8 cellular contexts compared by ENCODE assay signal in genomic region chr6:35496036-35496850, GRCh38. TPM values are rescaled to one million over a fixed set of nuclear protein-coding genes. Genes with fewer than 3 reads are reported as not detected.
DNase-seq lines count a peak whose midpoint lies in the region; FAIRE-seq and TF ChIP-seq lines count a peak whose summit lies in the region.

No MANE protein-coding gene starts in this region.

- no peak overlapping the region for H2BK5ac ChIP-seq in H1 (ENCODE audit: low read depth, low read length)

- H3K4me1 ChIP-seq in NT2/D1 (ENCODE audit: insufficient read depth, insufficient read length) (peaks cover 33% of the 10 kb centered on the region), H1 (replicated peaks in 1 of 4; ENCODE audit: control insufficient read depth in 3 of 4, insufficient read depth in 4 of 4, low read length in 3 of 4) (peaks cover 22 to 51% (median 42%) of the 10 kb centered on the region in 4 experiments), mucosa of rectum (ENCODE audit: control insufficient read depth in 2 of 2, insufficient read depth in 2 of 2, low read length in 2 of 2) (peaks cover 33 to 49% of the 10 kb centered on the region in 2 donors)

- no peak overlapping the region for H2AK5ac ChIP-seq in H1 (ENCODE audit: low read depth, low read length)

- no peak for TF ChIP-seq POLR2A in H1 (IDR thresholded peaks at IDR 0.05; ENCODE audit: control extremely low read depth in 1 of 2, low read depth in 2 of 2, low read length in 2 of 2)

- peak overlapping the region; percentile 41 for H3K18ac ChIP-seq in H1 (ENCODE audit: extremely low read depth, low read length)

- H3K56ac ChIP-seq in H1 (replicated peaks; ENCODE audit: insufficient read length, low read depth, low read length): no peak overlapping the region

- H3K27me3 ChIP-seq in NT2/D1 (ENCODE audit: insufficient read depth, insufficient read length): peaks cover 3% of the 10 kb centered on the region
- H3K27me3 ChIP-seq in H1 (replicated peaks in 1 of 4; ENCODE audit: control insufficient read depth in 3 of 4, extremely low read depth in 1 of 4, insufficient read depth in 3 of 4, low read length in 3 of 4): peaks cover 0 to 13% (median 6%) of the 10 kb centered on the region in 4 experiments; a peak in 4 of 7 replicates
- H3K27me3 ChIP-seq in mucosa of rectum (ENCODE audit: control insufficient read depth in 2 of 2, insufficient read depth in 2 of 2, low read length in 2 of 2): peaks cover 3 to 7% of the 10 kb centered on the region in 2 donors

- POLR2A ChIA-PET in H1 (lab: Charles Lee; ENCODE audit: partially characterized antibody): interaction anchor here (0.6 to 37.6 kb wide), 9 partner anchors 12 to 232 kb away, joined by 3 to 1319 read pairs (median 4); partner anchors contain the start of gene RPL10A

- H4K5ac ChIP-seq in H1 (ENCODE audit: insufficient read length, low read depth, low read length): no peak overlapping the region

- DNase-seq in D721Med (ENCODE audit: insufficient read length, low spot score) (peak; percentile 74), NT2/D1 (ENCODE audit: low read depth, low spot score) (no peak), H1 (ENCODE audit: low read depth in 1 of 2, low spot score in 2 of 2) (no peak), cerebellar cortex (ENCODE audit: low spot score) (no peak), RPMI8226 (no peak), DMS153 treated with DMSO at 0.1 percent for 48 hours (lab: John Stamatoyannopoulos, UW; ENCODE audit: unreplicated experiment) (no peak)
- DNase-seq in stimulated activated CD4-positive, alpha-beta T cell treated with anti-CD3 and anti-CD28 coated beads, Interleukin-2, amount 100 ng/mL, for 48 hours: no peak

- no peak overlapping the region for H3K27ac ChIP-seq in H1 (ENCODE audit: low read depth, low read length)
- peak overlapping the region; percentile 85 to 87 for H3K27ac ChIP-seq in mucosa of rectum (ENCODE audit: low read depth in 2 of 2, low read length in 2 of 2)

- no peak for FAIRE-seq in D721Med (lab: Jason Lieb, UNC)
- FAIRE-seq in H1 (lab: Jason Lieb, UNC): no peak

- H3K36me3 ChIP-seq in NT2/D1 (ENCODE audit: insufficient read depth, insufficient read length, low read length) (peaks cover 12% of the 10 kb centered on the region), H1 (ENCODE audit: control insufficient read depth in 2 of 4, insufficient read depth in 4 of 4, low read length in 3 of 4) (no peaks in the 10 kb centered on the region), mucosa of rectum (ENCODE audit: control insufficient read depth in 2 of 2, insufficient read depth in 2 of 2, low read length in 2 of 2) (peaks cover 0 to 4% of the 10 kb centered on the region in 2 donors)

- peaks cover 15 to 25% of the 10 kb centered on the region in 2 experiments for H4K20me1 ChIP-seq in H1 (replicated peaks in 1 of 2; ENCODE audit: control insufficient read depth in 1 of 2, insufficient read depth in 2 of 2, low read length in 2 of 2)

- H3K79me2 ChIP-seq in H1 (ENCODE audit: control insufficient read depth in 1 of 2, insufficient read depth in 2 of 2, low read length in 2 of 2): peaks cover 0 to 34% of the 10 kb centered on the region in 2 experiments; a peak in 2 of 4 replicates

- no peak overlapping the region for H2BK12ac ChIP-seq in H1 (ENCODE audit: low read depth, low read length)

- no peak overlapping the region for H4K91ac ChIP-seq in H1 (replicated peaks; ENCODE audit: insufficient read length, low read length)

- peak overlapping the region; percentile 53 for H3K4me3 ChIP-seq in NT2/D1 (ENCODE audit: insufficient read length, low read depth)
- H3K4me3 ChIP-seq in H1 (ENCODE audit: extremely low read depth in 1 of 4, insufficient read depth in 2 of 4, low read depth in 3 of 4, low read length in 4 of 4): peak overlapping the region; percentile 46 to 75 (median 52)
- H3K4me3 ChIP-seq in mucosa of rectum (ENCODE audit: low read length in 2 of 2): peak overlapping the region; percentile 64 to 77

- H2BK120ac ChIP-seq in H1 (replicated peaks; ENCODE audit: low read depth, low read length): no peak overlapping the region

- peaks cover 6% of the 10 kb centered on the region; the same call in 1 of the 2 replicates for H3K23me2 ChIP-seq in H1 (ENCODE audit: low read depth, low read length)

- 3% methylated on average over 32 of the region's 64 CpGs; no CpG with 5 or more reads in 1 of the 2 experiments for WGBS in H1 (ENCODE audit: extremely low coverage in 1 of 2, insufficient coverage in 1 of 2, insufficient read length in 1 of 2, insufficient replicate concordance in 2 of 2, low coverage in 1 of 2, low lambda C conversion rate in 2 of 2, missing lambda C conversion rate in 1 of 2), 2 experiments

- no peak overlapping the region for H2BK20ac ChIP-seq in H1 (ENCODE audit: low read length)

- no peak overlapping the region for H3K23ac ChIP-seq in H1 (ENCODE audit: insufficient read length)

- H3K14ac ChIP-seq in H1 (ENCODE audit: insufficient read length): no peak overlapping the region

- TF ChIP-seq CTCF in D721Med (IDR thresholded peaks at IDR 0.05; ENCODE audit: insufficient read depth, missing control alignments) (no peak), H1 (IDR thresholded peaks at IDR 0.05; ENCODE audit: control extremely low read depth in 1 of 3, insufficient read depth in 1 of 3, low read depth in 1 of 3, low read length in 3 of 3) (no peak)

- H3K9ac ChIP-seq in NT2/D1 (ENCODE audit: insufficient read length, low read depth) (peak overlapping the region; percentile 85), H1 (replicated peaks in 1 of 4; ENCODE audit: extremely low read depth in 1 of 4, low read depth in 3 of 4, low read length in 3 of 4) (peak overlapping the region in 3 of 4 experiments; percentile 29 to 57 (median 34); a peak in 5 of 7 replicates), mucosa of rectum (ENCODE audit: low read depth in 1 of 2, low read length in 2 of 2) (peak overlapping the region; percentile 72 to 84)

- no peaks in the 10 kb centered on the region for H3K9me3 ChIP-seq in NT2/D1 (ENCODE audit: insufficient read depth, low read length)
- no peaks in the 10 kb centered on the region for H3K9me3 ChIP-seq in H1 (ENCODE audit: insufficient read depth in 2 of 2, low read depth in 1 of 2, low read length in 1 of 2)
- H3K9me3 ChIP-seq in mucosa of rectum (ENCODE audit: control insufficient read depth in 2 of 2, low read length in 2 of 2): no peaks in the 10 kb centered on the region

- peaks cover 13% of the 10 kb centered on the region for H3K79me1 ChIP-seq in H1 (ENCODE audit: low read depth, low read length)

- H3K4me2 ChIP-seq in H1 (ENCODE audit: insufficient read depth in 1 of 2, low read depth in 2 of 2, low read length in 2 of 2): peak overlapping the region; percentile 74 to 77

- H3K4ac ChIP-seq in H1 (replicated peaks; ENCODE audit: insufficient read length, low read depth, low read length): no peak overlapping the region

- no peak overlapping the region for H2AFZ ChIP-seq in H1 (ENCODE audit: low read length)

- no peak for TF ChIP-seq RAD21 in H1 (IDR thresholded peaks at IDR 0.05 in 1 of 2, conservative IDR thresholded peaks at IDR 0.05 in 1 of 2; ENCODE audit: low read depth in 2 of 2, low read length in 2 of 2)

- no peak for TF ChIP-seq EP300 in H1 (IDR thresholded peaks at IDR 0.05; ENCODE audit: borderline replicate concordance in 1 of 2, low read depth in 2 of 2, low read length in 2 of 2)

- no peak overlapping the region for H2BK15ac ChIP-seq in H1 (ENCODE audit: low read length)

- H4K8ac ChIP-seq in H1 (ENCODE audit: extremely low read depth, insufficient read depth, low read length): no peak overlapping the region

- CTCF ChIA-PET in H1 (lab: Charles Lee; ENCODE audit: partially characterized antibody): interaction anchor here (0.7 to 2.4 kb wide), 11 partner anchors 9 to 236 kb away, joined by 3 to 8 read pairs (median 5); no protein-coding TSS in a partner anchor

RNA-seq across cellular contexts. Expression of gene TEAD3, which starts 0.6 kb away (rescaled TPM):
- total RNA-seq in H1 (2021; fragmentation: NEBNext Ultra II Directional; extraction: Animal tissue kit (Norgen Biotek cat#: 25700)): 27.0 and 28.7 TPM in 2 replicates
- polyA plus RNA-seq in H1 (2011; rRNA removed): 20.1 and 31.0 TPM in 2 replicates
- polyA plus RNA-seq in H1 (2011; cell fraction: cytosol; rRNA removed): 21.2 TPM
- 34.8 TPM for polyA plus RNA-seq in H1 (2011; cell fraction: nucleus; rRNA removed)
- polyA plus RNA-seq in H1 (2012, experiment 1 of 2): 23.4 to 29.3 TPM (median 26.1 TPM) in 4 replicates
- 22.5 TPM for polyA plus RNA-seq in H1 (2012, experiment 2 of 2)
- polyA plus RNA-seq in H1 (2013, experiment 1 of 2): 17.6 TPM
- 16.7 TPM for polyA plus RNA-seq in H1 (2013, experiment 2 of 2)
- 8.8 and 12.4 TPM in 2 replicates for polyA minus RNA-seq in H1 (2011; rRNA and poly(A)+ RNA removed)
- 9.2 TPM for polyA minus RNA-seq in H1 (2011; cell fraction: cytosol; rRNA and poly(A)+ RNA removed)
- polyA minus RNA-seq in H1 (2011; cell fraction: nucleus; rRNA and poly(A)+ RNA removed): 9.6 TPM

RNA-seq across cellular contexts. Expression of gene TULP1, which starts 16.5 kb away (rescaled TPM):
- total RNA-seq in H1 (2021; fragmentation: NEBNext Ultra II Directional; extraction: Animal tissue kit (Norgen Biotek cat#: 25700)): 5.0 and 6.8 TPM in 2 replicates
- polyA plus RNA-seq in H1 (2011; rRNA removed): 3.2 and 4.4 TPM in 2 replicates
- polyA plus RNA-seq in H1 (2011; cell fraction: cytosol; rRNA removed): 4.1 TPM
- polyA plus RNA-seq in H1 (2011; cell fraction: nucleus; rRNA removed): 5.5 TPM
- polyA plus RNA-seq in H1 (2012, experiment 1 of 2): 4.6 to 5.8 TPM (median 5.4 TPM) in 4 replicates
- 8.5 TPM for polyA plus RNA-seq in H1 (2012, experiment 2 of 2)
- 4.2 TPM for polyA plus RNA-seq in H1 (2013, experiment 1 of 2)
- 4.4 TPM for polyA plus RNA-seq in H1 (2013, experiment 2 of 2)
- polyA minus RNA-seq in H1 (2011; rRNA and poly(A)+ RNA removed): 0.32 and 2.4 TPM in 2 replicates
- polyA minus RNA-seq in H1 (2011; cell fraction: cytosol; rRNA and poly(A)+ RNA removed): 1.9 TPM
- polyA minus RNA-seq in H1 (2011; cell fraction: nucleus; rRNA and poly(A)+ RNA removed): 4.6 TPM

RNA-seq across cellular contexts. Expression of gene RPL10A, which starts 28.0 kb away (rescaled TPM):
- 1,893 and 1,923 TPM in 2 replicates for total RNA-seq in H1 (2021; fragmentation: NEBNext Ultra II Directional; extraction: Animal tissue kit (Norgen Biotek cat#: 25700))
- polyA plus RNA-seq in H1 (2011; rRNA removed): 2,801 and 2,948 TPM in 2 replicates
- polyA plus RNA-seq in H1 (2011; cell fraction: cytosol; rRNA removed): 3,231 TPM
- polyA plus RNA-seq in H1 (2011; cell fraction: nucleus; rRNA removed): 2,819 TPM
- 2,565 to 3,012 TPM (median 2,684 TPM) in 4 replicates for polyA plus RNA-seq in H1 (2012, experiment 1 of 2)
- 2,057 TPM for polyA plus RNA-seq in H1 (2012, experiment 2 of 2)
- polyA plus RNA-seq in H1 (2013, experiment 1 of 2): 2,379 TPM
- polyA plus RNA-seq in H1 (2013, experiment 2 of 2): 2,280 TPM
- 958 and 1,373 TPM in 2 replicates for polyA minus RNA-seq in H1 (2011; rRNA and poly(A)+ RNA removed)
- 907 TPM for polyA minus RNA-seq in H1 (2011; cell fraction: cytosol; rRNA and poly(A)+ RNA removed)
- polyA minus RNA-seq in H1 (2011; cell fraction: nucleus; rRNA and poly(A)+ RNA removed): 793 TPM

RNA-seq across cellular contexts. Expression of gene FANCE, which starts 44.1 kb away (rescaled TPM):
- total RNA-seq in H1 (2021; fragmentation: NEBNext Ultra II Directional; extraction: Animal tissue kit (Norgen Biotek cat#: 25700)): 16.1 and 16.4 TPM in 2 replicates
- 17.0 and 19.2 TPM in 2 replicates for polyA plus RNA-seq in H1 (2011; rRNA removed)
- 19.6 TPM for polyA plus RNA-seq in H1 (2011; cell fraction: cytosol; rRNA removed)
- 21.5 TPM for polyA plus RNA-seq in H1 (2011; cell fraction: nucleus; rRNA removed)
- 11.7 to 17.9 TPM (median 16.0 TPM) in 4 replicates for polyA plus RNA-seq in H1 (2012, experiment 1 of 2)
- polyA plus RNA-seq in H1 (2012, experiment 2 of 2): 22.8 TPM
- polyA plus RNA-seq in H1 (2013, experiment 1 of 2): 8.4 TPM
- polyA plus RNA-seq in H1 (2013, experiment 2 of 2): 8.7 TPM
- polyA minus RNA-seq in H1 (2011; rRNA and poly(A)+ RNA removed): 17.3 and 24.8 TPM in 2 replicates
- polyA minus RNA-seq in H1 (2011; cell fraction: cytosol; rRNA and poly(A)+ RNA removed): 15.8 TPM
- polyA minus RNA-seq in H1 (2011; cell fraction: nucleus; rRNA and poly(A)+ RNA removed): 8.3 TPM

Comparison
In these comparisons a context has a peak if more than half of its experiments do, and no peak if none do; other contexts are left out.
1. H3K9ac ChIP-seq: peak in every context shown above with its lines; median percentile 85 in NT2/D1; 78 in mucosa of rectum; 34 in H1.